In genomic region chr1:53413175-53414001, GRCh38 we compare ENCODE assay signal across 8 cellular contexts. TPM values are rescaled to one million over a fixed set of nuclear protein-coding genes. Genes with fewer than 3 reads are reported as not detected.
DNase-seq lines count a peak whose midpoint lies in the region; ATAC-seq and TF ChIP-seq lines count a peak whose summit lies in the region.

No MANE protein-coding gene starts in this region.

- ATAC-seq in HG02610 (IDR thresholded peaks at IDR 0.05; ENCODE audit: unreplicated experiment), result peak; percentile 72

- H3K4me3 ChIP-seq in ACC112 (ENCODE audit: low read depth, low read length) (peak overlapping the region; percentile 21; the same call in 1 of the 2 replicates), smooth muscle cell (no peak overlapping the region), coronary artery (no peak overlapping the region)

- peak overlapping the region; percentile 26 for H2AFZ ChIP-seq in ACC112 (ENCODE audit: low read length, unreplicated experiment)
- no peak overlapping the region for H2AFZ ChIP-seq in smooth muscle cell (ENCODE audit: low read depth)

- no peaks in the 10 kb centered on the region for H3K79me2 ChIP-seq in ACC112 (ENCODE audit: control insufficient read depth, insufficient read depth, low read length, unreplicated experiment)
- H3K79me2 ChIP-seq in smooth muscle cell (ENCODE audit: low read depth), result no peaks in the 10 kb centered on the region

- peaks cover 57% of the 10 kb centered on the region for H3K4me1 ChIP-seq in ACC112 (ENCODE audit: control insufficient read depth, insufficient read depth, low read length, unreplicated experiment)
- H3K4me1 ChIP-seq in smooth muscle cell (ENCODE audit: low read depth), result peaks cover 12% of the 10 kb centered on the region

- H3K4me2 ChIP-seq in smooth muscle cell, result peak overlapping the region; percentile 34

- peak; percentile 58 for DNase-seq in activated CD4-positive, CD25-positive, alpha-beta regulatory T cell treated with anti-CD3 and anti-CD28 coated beads, Interleukin-2, amount 50 U/mL, for 72 hours
- DNase-seq in dedifferentiated amniotic fluid mesenchymal stem cell (ENCODE audit: extremely low spot score), result peak; percentile 47
- no peak for DNase-seq in smooth muscle cell (lab: John Stamatoyannopoulos, UW; ENCODE audit: unreplicated experiment)
- DNase-seq in MV-4-11 (lab: John Stamatoyannopoulos, UW), result no peak
- no peak for DNase-seq in NCI-H1048 (lab: John Stamatoyannopoulos, UW)
- DNase-seq in coronary artery (ENCODE audit: low spot score), result no peak

- no peaks in the 10 kb centered on the region for H3K36me3 ChIP-seq in ACC112 (ENCODE audit: insufficient read depth, low read length)
- no peaks in the 10 kb centered on the region for H3K36me3 ChIP-seq in smooth muscle cell (ENCODE audit: low read depth)

- no peaks in the 10 kb centered on the region for H3K9me3 ChIP-seq in smooth muscle cell (replicated peaks; ENCODE audit: low read depth)

- TF ChIP-seq CTCF in smooth muscle cell (IDR thresholded peaks at IDR 0.05; ENCODE audit: borderline replicate concordance, insufficient read depth, poor library complexity, severe bottlenecking) (no peak), coronary artery (IDR thresholded peaks at IDR 0.05) (no peak)

- peak overlapping the region; percentile 50 for H3K9ac ChIP-seq in smooth muscle cell (ENCODE audit: low read depth)

- no peaks in the 10 kb centered on the region for H4K20me1 ChIP-seq in smooth muscle cell (ENCODE audit: low read depth)

- H3K27me3 ChIP-seq in ACC112 (ENCODE audit: insufficient read depth, low read length) (no peaks in the 10 kb centered on the region), smooth muscle cell (ENCODE audit: low read depth) (no peaks in the 10 kb centered on the region)

- 30% methylated on average over 6 of the region's 8 CpGs for WGBS in smooth muscle cell (ENCODE audit: low lambda C conversion rate)

- H3F3A ChIP-seq in smooth muscle cell (ENCODE audit: low read depth), result peaks cover 14% of the 10 kb centered on the region

- H3K27ac ChIP-seq in ACC112 (ENCODE audit: low read depth, low read length) (peak overlapping the region; percentile 90), smooth muscle cell (ENCODE audit: low read depth) (peak overlapping the region; percentile 80), coronary artery (no peak overlapping the region)

RNA-seq across cellular contexts. Expression of gene DMRTB1, which starts 45.8 kb away (rescaled TPM):
- total RNA-seq in smooth muscle cell, result not detected in 2 replicates
- polyA plus RNA-seq in smooth muscle cell, result not detected in 2 replicates

Comparison
In these comparisons a context has a peak if more than half of its experiments do, and no peak if none do; other contexts are left out.
1. H3K27ac ChIP-seq: peak in ACC112 (single experiment) and smooth muscle cell (single experiment); none in coronary artery (0 of 2).
2. DNase-seq: peak in activated CD4-positive, CD25-positive, alpha-beta regulatory T cell treated with anti-CD3 and anti-CD28 coated beads, Interleukin-2, amount 50 U/mL, for 72 hours (single experiment) and dedifferentiated amniotic fluid mesenchymal stem cell (single experiment); none in smooth muscle cell (single experiment), MV-4-11 (single experiment), NCI-H1048 (single experiment) and coronary artery (single experiment).